ENCODE assay signal across 1 cellular context in genomic region chr12:45279916-45280547, GRCh38.
TF ChIP-seq lines count a peak whose summit lies in the region.

No MANE protein-coding gene starts in this region.

TF ChIP-seq in liver, 16 proteins besides CTCF, POLR2A, EP300 and RAD21 (continued from another document):
- TF ChIP-seq NR2F2 (IDR thresholded peaks at IDR 0.05), result peak; percentile 65
- no peak for TF ChIP-seq MAX (IDR thresholded peaks at IDR 0.05)
- TF ChIP-seq FOXA1 (IDR thresholded peaks at IDR 0.05), result no peak
- TF ChIP-seq SP1 (IDR thresholded peaks at IDR 0.05), result peak; percentile 66
- TF ChIP-seq HNF4A (conservative IDR thresholded peaks at IDR 0.05), result peak; percentile 96
- TF ChIP-seq ZBTB33 (IDR thresholded peaks at IDR 0.05), result peak; percentile 21
- TF ChIP-seq, protein P1, sequence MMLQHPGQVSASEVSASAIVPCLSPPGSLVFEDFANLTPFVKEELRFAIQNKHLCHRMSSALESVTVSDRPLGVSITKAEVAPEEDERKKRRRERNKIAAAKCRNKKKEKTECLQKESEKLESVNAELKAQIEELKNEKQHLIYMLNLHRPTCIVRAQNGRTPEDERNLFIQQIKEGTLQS (IDR thresholded peaks at IDR 0.05), result no peak
- no peak for TF ChIP-seq FOXA2 (IDR thresholded peaks at IDR 0.05)
- TF ChIP-seq GABPA (IDR thresholded peaks at IDR 0.05 in 1 of 2, conservative IDR thresholded peaks at IDR 0.05 in 1 of 2), result no peak
